In genomic region chr5:139167052-139167451, GRCh38 we compare ENCODE assay signal across 1 cellular context.
TF ChIP-seq lines count a peak whose summit lies in the region.

No MANE protein-coding gene starts in this region.

TF ChIP-seq in endothelial cell of umbilical vein, 7 proteins besides CTCF, POLR2A, EP300 and RAD21 (continued from another document):
- no peak for TF ChIP-seq POLR2AphosphoS5 (IDR thresholded peaks at IDR 0.05; ENCODE audit: insufficient read depth, low read depth, low read length)
